In the genomic region with DNA sequence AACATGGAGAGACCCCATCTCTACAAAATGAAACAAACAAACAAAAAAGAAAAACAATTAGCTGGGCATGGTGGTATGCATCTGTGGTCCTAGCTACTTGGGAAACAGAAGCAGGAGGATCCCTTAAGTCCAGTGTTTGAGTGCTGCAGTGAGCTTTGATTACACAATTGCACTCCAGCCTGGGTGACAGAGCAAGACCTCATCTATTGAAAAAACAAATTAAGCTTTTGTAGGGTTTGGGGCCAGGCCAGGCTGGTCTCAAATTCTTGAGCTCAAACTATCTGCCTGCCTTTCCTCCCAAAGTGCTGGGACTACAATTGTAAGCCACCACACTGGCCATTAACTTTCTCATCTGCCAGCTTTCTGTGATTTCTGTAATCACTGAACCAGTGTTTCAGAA, we compare ENCODE assay signal across 27 cellular contexts. TPM values are rescaled to one million over a fixed set of nuclear protein-coding genes. Genes with fewer than 3 reads are reported as not detected.
DNase-seq lines count a peak whose midpoint lies in the region; ATAC-seq and TF ChIP-seq lines count a peak whose summit lies in the region.
"Had no signal": no experiment of that assay in that cellular context is flagged by ENCODE, and none has a peak within 500 bp of the region (broad histone marks: within the 10 kb centered on the region; RNA-seq: fewer than 3 reads in every experiment).

No MANE protein-coding gene starts in this region.

- no peak overlapping the region for H4K5ac ChIP-seq in IMR-90 (ENCODE audit: low read depth, low read length)

- no peak overlapping the region for H3K4me2 ChIP-seq in IMR-90 (ENCODE audit: low read depth, low read length)
- H3K4me2 ChIP-seq: smooth muscle cell had no signal

- H4K91ac ChIP-seq in IMR-90 (ENCODE audit: insufficient read depth, low read depth, low read length) = no peak overlapping the region

- H2AK5ac ChIP-seq in IMR-90 (ENCODE audit: low read depth, low read length) = no peak overlapping the region

- no peak overlapping the region for H2BK20ac ChIP-seq in IMR-90 (ENCODE audit: low read depth, low read length)

- no peak overlapping the region for H3K4ac ChIP-seq in IMR-90 (ENCODE audit: low read depth, low read length)

- H3K23ac ChIP-seq in IMR-90 (ENCODE audit: low read depth, low read length) = no peak overlapping the region

- no peak overlapping the region for H3K14ac ChIP-seq in IMR-90 (replicated peaks; ENCODE audit: low read depth, low read length)

- H3K56ac ChIP-seq in IMR-90 (ENCODE audit: extremely low read depth, insufficient read depth, low read length) = no peak overlapping the region

- no peak overlapping the region for H2BK15ac ChIP-seq in IMR-90 (ENCODE audit: low read depth, low read length)

- no peak for TF ChIP-seq CTCF in IMR-90 (conservative IDR thresholded peaks at IDR 0.05; ENCODE audit: low read depth, low read length)
- no peak for TF ChIP-seq CTCF in esophagus muscularis mucosa (IDR thresholded peaks at IDR 0.05)

- ATAC-seq in IMR-90 (ENCODE audit: low read depth) (peak; percentile 71), left lobe of liver (peak; percentile 42), GM18520 (IDR thresholded peaks at IDR 0.05; ENCODE audit: unreplicated experiment) (no peak), GM18858 (IDR thresholded peaks at IDR 0.05; ENCODE audit: unreplicated experiment) (no peak)
- ATAC-seq: activated T-helper 17 cell treated with anti-CD3 and anti-CD28 coated beads, Interleukin-2, amount 50 U/mL, for 72 hours; heart left ventricle; K562; stimulated activated memory B cell treated with anti-CD40 and anti-IgM and Interleukin-4, amounts not matched to agents 10 μg/mL and 1 μg/mL and 100 μg/mL, for 72 hours had no signal

- H3K18ac ChIP-seq in IMR-90 (ENCODE audit: low read depth, low read length) = no peak overlapping the region

- H4K8ac ChIP-seq in IMR-90 (ENCODE audit: low read depth in 2 of 2, low read length in 2 of 2) = no peak overlapping the region

- POLR2A ChIA-PET in IMR-90 (lab: Charles Lee; ENCODE audit: unreplicated experiment) = no interaction called here

- DNase-seq in AG08395 (ENCODE audit: low spot score) = peak; percentile 18
- DNase-seq in IMR-90 = peak; percentile 53
- DNase-seq in left lobe of liver (ENCODE audit: low spot score) = no peak
- DNase-seq in esophagus muscularis mucosa (ENCODE audit: extremely low spot score) = no peak
- no peak for DNase-seq in T-helper 2 cell
- DNase-seq: ACHN; activated B cell treated with CpG ODN at 0.5 μM for 24 hours; activated CD4-positive, alpha-beta T cell treated with anti-CD3 and anti-CD28 coated beads, Interleukin-2, amount 50 U/mL, for 48 hours; activated CD8-positive, alpha-beta memory T cell treated with anti-CD3 and anti-CD28 coated beads, Interleukin-2, amount 50 U/mL, for 48 hours; cortex of kidney; EL; HCEC 1CT; heart left ventricle; MM.1S; NCI-H1417 treated with DMSO at 0.1 percent for 48 hours; NCI-H2081 treated with DMSO at 0.1 percent for 48 hours; NCI-H774; uterus had no signal

- intact Hi-C loops in IMR-90 (cut with micrococcal nuclease) (no loop called here), esophagus muscularis mucosa (cut with DNase I) (no loop called here)

- dilution Hi-C loops in IMR-90 (cut with HindIII; ENCODE audit: low sequenced_read_pairs, unreplicated experiment) = no loop called here

- H3K36me3 ChIP-seq in IMR-90 (ENCODE audit: control insufficient read depth, insufficient read depth, low read length) = peaks cover 20% of the 10 kb centered on the region
- H3K36me3 ChIP-seq in esophagus muscularis mucosa = peaks cover 0 to 27% (median 4%) of the 10 kb centered on the region in 4 donors
- H3K36me3 ChIP-seq: uterus had no signal

- BruUV-seq in IMR-90 (replicated peaks; lab: Mats Ljungman, UMichigan) = no TSS peak

- 0 out of 2 replicates have a peak, but pooled peaks cover 4% of the 10 kb centered on the region for H3K9me1 ChIP-seq in IMR-90 (ENCODE audit: insufficient read depth, low read length)

- H2BK5ac ChIP-seq in IMR-90 (ENCODE audit: low read depth, low read length, poor library complexity, severe bottlenecking) = no peak overlapping the region

- in situ Hi-C loops in IMR-90 (cut with MboI; ENCODE audit: low sequenced_read_pairs) = no loop called here

- no peak overlapping the region for H2BK120ac ChIP-seq in IMR-90 (ENCODE audit: low read depth, low read length)

- H2AFZ ChIP-seq in IMR-90 (replicated peaks; ENCODE audit: low read length, poor library complexity) = no peak overlapping the region

- peaks cover 7% of the 10 kb centered on the region for H3K4me1 ChIP-seq in IMR-90 (ENCODE audit: control insufficient read depth, insufficient read depth, low read length)
- H3K4me1 ChIP-seq in esophagus muscularis mucosa = peaks cover 8 to 27% (median 24%) of the 10 kb centered on the region in 4 donors
- H3K4me1 ChIP-seq: uterus had no signal

- no peak for TF ChIP-seq EP300 in esophagus muscularis mucosa (IDR thresholded peaks at IDR 0.05)

- no peak overlapping the region for H3K9ac ChIP-seq in IMR-90 (ENCODE audit: low read depth, low read length)

- H3K79me1 ChIP-seq in IMR-90 (ENCODE audit: low read depth in 1 of 2, low read length in 2 of 2) = peaks cover 10 to 17% of the 10 kb centered on the region in 2 experiments; a peak in 3 of 4 replicates

- H3K27ac ChIP-seq in IMR-90 (ENCODE audit: insufficient read depth, low read length) = no peak overlapping the region
- H3K27ac ChIP-seq in cingulate gyrus (ENCODE audit: low read depth, low read length) = peak overlapping the region; percentile 83
- H3K27ac ChIP-seq in esophagus muscularis mucosa (replicated peaks in 1 of 4) = no peak overlapping the region
- H3K27ac ChIP-seq: C4-2B, testis, uterus had no signal

- no peak overlapping the region for H2AK9ac ChIP-seq in IMR-90 (replicated peaks; ENCODE audit: low read depth, low read length, poor library complexity)

- CTCF ChIA-PET in IMR-90 (lab: Yijun Ruan, JAX) = interaction anchor here (0.6 kb wide), 1 partner anchor 13 kb away, joined by 4 read pairs; no protein-coding TSS in a partner anchor

- no peaks in the 10 kb centered on the region; the same call in 1 of the 2 replicates for H4K20me1 ChIP-seq in IMR-90 (ENCODE audit: insufficient read depth, low read length)

- H3K4me3 ChIP-seq in IMR-90 (ENCODE audit: insufficient read depth, low read depth, low read length) = no peak overlapping the region
- no peak overlapping the region for H3K4me3 ChIP-seq in esophagus muscularis mucosa
- H3K4me3 ChIP-seq: heart left ventricle, K562, smooth muscle cell, testis, uterus had no signal

- no peaks in the 10 kb centered on the region for H3K27me3 ChIP-seq in IMR-90 (ENCODE audit: control insufficient read depth, insufficient read depth, low read length)
- no peaks in the 10 kb centered on the region for H3K27me3 ChIP-seq in esophagus muscularis mucosa
- H3K27me3 ChIP-seq: heart left ventricle, testis, uterus had no signal

- H3K9me3 ChIP-seq in IMR-90 (ENCODE audit: control insufficient read depth, insufficient read depth, low read length) (no peaks in the 10 kb centered on the region), esophagus muscularis mucosa (no peaks in the 10 kb centered on the region)
- H3K9me3 ChIP-seq: heart left ventricle, testis, uterus had no signal

- TF ChIP-seq RAD21 in IMR-90 (IDR thresholded peaks at IDR 0.05; ENCODE audit: low read length) = no peak

- no peak for TF ChIP-seq POLR2A in IMR-90 (IDR thresholded peaks at IDR 0.05; ENCODE audit: low read depth, low read length)
- TF ChIP-seq POLR2A in esophagus muscularis mucosa (IDR thresholded peaks at IDR 0.05; ENCODE audit: low read depth) = no peak

TF ChIP-seq in IMR-90, 13 proteins besides CTCF, POLR2A, EP300 and RAD21:
- no peak for TF ChIP-seq MAZ (IDR thresholded peaks at IDR 0.05; ENCODE audit: borderline replicate concordance, low read depth, low read length)
- peak; percentile 70 for TF ChIP-seq CEBPB (IDR thresholded peaks at IDR 0.05; ENCODE audit: low read depth, low read length)

RNA-seq across cellular contexts. Expression of a gene that starts 27.2 kb away (rescaled TPM):
- 95.3 and 123 TPM in 2 replicates for total RNA-seq in IMR-90 (2012; rRNA removed)
- 49.0 and 55.0 TPM in 2 replicates for polyA plus RNA-seq in IMR-90 (2012; rRNA removed)
- polyA plus RNA-seq in IMR-90 (2012; cell fraction: cytosol; rRNA removed) = 56.5 and 99.1 TPM in 2 replicates
- 25.9 and 38.1 TPM in 2 replicates for polyA plus RNA-seq in IMR-90 (2012; cell fraction: nucleus; rRNA removed; ENCODE audit: low replicate concordance)
- total RNA-seq in left lobe of liver = 6.3 TPM
- total RNA-seq in esophagus muscularis mucosa = 10 to 100 TPM; 18.3 to 31.1 (median 26.6) TPM

RNA-seq across cellular contexts. Expression of a gene that starts 29.2 kb away (rescaled TPM):
- total RNA-seq in IMR-90 (2012; rRNA removed) = 3.0 and 3.6 TPM in 2 replicates
- 6.5 and 7.5 TPM in 2 replicates for polyA plus RNA-seq in IMR-90 (2012; rRNA removed)
- 4.3 and 4.5 TPM in 2 replicates for polyA plus RNA-seq in IMR-90 (2012; cell fraction: cytosol; rRNA removed)
- 4.0 and 5.8 TPM in 2 replicates for polyA plus RNA-seq in IMR-90 (2012; cell fraction: nucleus; rRNA removed; ENCODE audit: low replicate concordance)
- 1.1 TPM for total RNA-seq in left lobe of liver
- total RNA-seq in esophagus muscularis mucosa = 1 to 10 TPM; 2.2 to 5.6 (median 4.1) TPM

RNA-seq across cellular contexts. Expression of a gene that starts 59.9 kb away (rescaled TPM):
- 5.9 and 8.6 TPM in 2 replicates for total RNA-seq in IMR-90 (2012; rRNA removed)
- polyA plus RNA-seq in IMR-90 (2012; rRNA removed) = 4.0 and 4.2 TPM in 2 replicates
- 2.1 and 4.0 TPM in 2 replicates for polyA plus RNA-seq in IMR-90 (2012; cell fraction: cytosol; rRNA removed)
- polyA plus RNA-seq in IMR-90 (2012; cell fraction: nucleus; rRNA removed; ENCODE audit: low replicate concordance) = 1.7 and 4.2 TPM in 2 replicates
- total RNA-seq in left lobe of liver = 2.9 TPM
- total RNA-seq in esophagus muscularis mucosa = 10 to 100 TPM in 2 of 4 donors, 1 to 10 TPM in 2; 5.3 to 14.0 (median 9.3) TPM

Comparison
In these comparisons a context has a peak if more than half of its experiments do, and no peak if none do; other contexts are left out.
1. DNase-seq: peak in AG08395 (single experiment) and IMR-90 (single experiment); none in left lobe of liver (single experiment), esophagus muscularis mucosa (single experiment) and T-helper 2 cell (0 of 5).
2. ATAC-seq: peak in IMR-90 (single experiment) and left lobe of liver (single experiment); none in GM18520 (single experiment) and GM18858 (single experiment).